Comparison of ENCODE assay signal across 15 cellular contexts in genomic region chr14:99841436-99842071, GRCh38.
"Had no signal": no experiment of that assay in that cellular context is flagged by ENCODE, and none has a peak within 500 bp of the region (broad histone marks: within the 10 kb centered on the region; RNA-seq: fewer than 3 reads in every experiment).

No MANE protein-coding gene starts in this region.

- H3K27ac ChIP-seq: brain microvascular endothelial cell, esophagus squamous epithelium, ovary, tibial nerve had no signal

- H3K27ac Mint-ChIP-seq: activated naive CD8-positive, alpha-beta T cell treated with anti-CD3 and anti-CD28 coated beads, Interleukin-2, amount 10 ng/mL, durations not matched to agents 7 days and 5 days; stimulated activated effector memory CD8-positive, alpha-beta T cell treated with anti-CD3 and anti-CD28 coated beads, Interleukin-12 subunit alpha, Interleukin-12 subunit beta, amount 100 ng/mL, for 72 hours had no signal

- H3K36me3 Mint-ChIP-seq: activated naive CD8-positive, alpha-beta T cell treated with anti-CD3 and anti-CD28 coated beads, Interleukin-2, amount 10 ng/mL, durations not matched to agents 7 days and 5 days; stimulated activated effector memory CD8-positive, alpha-beta T cell treated with anti-CD3 and anti-CD28 coated beads, Interleukin-12 subunit alpha, Interleukin-12 subunit beta, amount 100 ng/mL, for 72 hours had no signal

- H3K9me3 ChIP-seq: ovary had no signal

- H3K9me3 Mint-ChIP-seq: activated naive CD8-positive, alpha-beta T cell treated with anti-CD3 and anti-CD28 coated beads, Interleukin-2, amount 10 ng/mL, durations not matched to agents 7 days and 5 days; stimulated activated effector memory CD8-positive, alpha-beta T cell treated with anti-CD3 and anti-CD28 coated beads, Interleukin-12 subunit alpha, Interleukin-12 subunit beta, amount 100 ng/mL, for 72 hours had no signal

- ATAC-seq: stimulated activated effector memory CD8-positive, alpha-beta T cell treated with anti-CD3 and anti-CD28 coated beads, Interleukin-12 subunit alpha, Interleukin-12 subunit beta, amount 100 ng/mL, for 72 hours had no signal

- H3K36me3 ChIP-seq: brain microvascular endothelial cell, esophagus squamous epithelium, ovary, tibial nerve had no signal

- DNase-seq: activated CD4-positive, alpha-beta T cell treated with anti-CD3 and anti-CD28 coated beads for 1 hour; activated CD4-positive, alpha-beta T cell treated with anti-CD3 and anti-CD28 coated beads, Interleukin-2, amount 50 U/mL, for 4 hours; activated naive CD4-positive, alpha-beta T cell; activated naive CD8-positive, alpha-beta T cell treated with anti-CD3 and anti-CD28 coated beads, Interleukin-2, amount 10 ng/mL, durations not matched to agents 7 days and 5 days; activated T-cell treated with anti-CD3 and anti-CD28 coated beads for 4 hours; brain microvascular endothelial cell; cortex of kidney; effector CD4-positive, alpha-beta T cell; esophagus squamous epithelium; glutamatergic neuron; midbrain; ovary; T-helper 9 cell had no signal

- H3K27me3 ChIP-seq: brain microvascular endothelial cell, ovary, tibial nerve had no signal

- H3K4me1 Mint-ChIP-seq: activated naive CD8-positive, alpha-beta T cell treated with anti-CD3 and anti-CD28 coated beads, Interleukin-2, amount 10 ng/mL, durations not matched to agents 7 days and 5 days; stimulated activated effector memory CD8-positive, alpha-beta T cell treated with anti-CD3 and anti-CD28 coated beads, Interleukin-12 subunit alpha, Interleukin-12 subunit beta, amount 100 ng/mL, for 72 hours had no signal

- H3K4me3 Mint-ChIP-seq: activated naive CD8-positive, alpha-beta T cell treated with anti-CD3 and anti-CD28 coated beads, Interleukin-2, amount 10 ng/mL, durations not matched to agents 7 days and 5 days; stimulated activated effector memory CD8-positive, alpha-beta T cell treated with anti-CD3 and anti-CD28 coated beads, Interleukin-12 subunit alpha, Interleukin-12 subunit beta, amount 100 ng/mL, for 72 hours had no signal

- H3K4me3 ChIP-seq: esophagus squamous epithelium, ovary, tibial nerve had no signal
